In the genomic region with DNA sequence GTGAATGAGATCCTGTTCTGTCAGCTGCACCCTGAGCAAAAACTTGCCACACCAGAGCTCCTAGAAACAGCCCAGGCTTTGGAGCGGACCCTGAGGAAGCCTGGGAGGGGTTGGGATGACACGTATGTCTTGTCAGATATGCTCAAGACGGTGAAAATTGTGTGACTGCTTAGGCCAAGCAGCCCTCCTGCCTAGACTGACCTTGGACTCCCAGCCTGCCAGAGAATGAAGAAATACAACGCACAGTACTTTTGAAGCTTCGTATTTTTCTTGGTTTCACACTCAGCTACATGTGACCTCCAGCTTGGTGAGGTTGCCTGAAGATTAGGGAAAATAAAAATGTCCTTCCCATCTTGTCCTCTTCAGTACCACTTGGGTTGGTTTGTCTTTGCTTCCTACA, we compare ENCODE assay signal across 24 cellular contexts.
"Had no signal": no experiment of that assay in that cellular context is flagged by ENCODE, and none has a peak within 500 bp of the region (broad histone marks: within the 10 kb centered on the region; RNA-seq: fewer than 3 reads in every experiment).

No MANE protein-coding gene starts in this region.

- ATAC-seq: body of pancreas, K562, T-cell had no signal

- H3K27ac Mint-ChIP-seq: activated naive CD8-positive, alpha-beta T cell treated with anti-CD3 and anti-CD28 coated beads, Interleukin-2, amount 10 ng/mL, durations not matched to agents 7 days and 5 days; T-cell had no signal

- DNase-seq: activated CD4-positive, CD25-positive, alpha-beta regulatory T cell; activated effector memory CD4-positive, alpha-beta T cell treated with Interleukin-2 at 50 U/mL for 16 hours; activated naive CD4-positive, alpha-beta T cell; activated naive CD8-positive, alpha-beta T cell treated with anti-CD3 and anti-CD28 coated beads, Interleukin-2, amount 10 ng/mL, durations not matched to agents 7 days and 5 days; activated T-cell treated with anti-CD3 and anti-CD28 coated beads for 4 hours; amniotic stem cell; body of pancreas; central memory CD4-positive, alpha-beta T cell; Karpas-422; MM.1S; NCI-H1105; NCI-H1436; NCI-H1694 treated with DMSO at 0.1 percent for 48 hours; NCI-H2029 treated with DMSO at 0.1 percent for 48 hours; NCI-H345; NCI-H510A; NCI-H526 treated with DMSO at 0.1 percent for 48 hours; NCI-H82; T-cell; T-helper 2 cell; T1000 had no signal

- H3K27ac ChIP-seq: ascending aorta, body of pancreas, SK-N-MC had no signal

- H3K9me3 Mint-ChIP-seq: activated naive CD8-positive, alpha-beta T cell treated with anti-CD3 and anti-CD28 coated beads, Interleukin-2, amount 10 ng/mL, durations not matched to agents 7 days and 5 days; T-cell had no signal

- H3K4me1 ChIP-seq: ascending aorta, body of pancreas had no signal

- H3K4me3 ChIP-seq: ascending aorta, body of pancreas, K562, SK-N-MC had no signal

- H3K9me3 ChIP-seq: ascending aorta, body of pancreas had no signal

- H3K27me3 Mint-ChIP-seq: activated naive CD8-positive, alpha-beta T cell treated with anti-CD3 and anti-CD28 coated beads, Interleukin-2, amount 10 ng/mL, durations not matched to agents 7 days and 5 days; T-cell had no signal

- H3K27me3 ChIP-seq: ascending aorta, body of pancreas had no signal

- H3K4me3 Mint-ChIP-seq: activated naive CD8-positive, alpha-beta T cell treated with anti-CD3 and anti-CD28 coated beads, Interleukin-2, amount 10 ng/mL, durations not matched to agents 7 days and 5 days; T-cell had no signal
